ENCODE assay signal across 12 cellular contexts in genomic region chr7:70072220-70072619, GRCh38.
DNase-seq lines count a peak whose midpoint lies in the region; ATAC-seq and TF ChIP-seq lines count a peak whose summit lies in the region.
"Had no signal": no experiment of that assay in that cellular context is flagged by ENCODE, and none has a peak within 500 bp of the region (broad histone marks: within the 10 kb centered on the region; RNA-seq: fewer than 3 reads in every experiment).

No MANE protein-coding gene starts in this region.

- H3K36me3 ChIP-seq in SJCRH30 (no peaks in the 10 kb centered on the region), left ventricle myocardium inferior (no peaks in the 10 kb centered on the region), stomach (no peaks in the 10 kb centered on the region)
- H3K36me3 ChIP-seq: esophagus squamous epithelium, SJSA1 had no signal

- H3K4me3 ChIP-seq in SJCRH30 (peak overlapping the region; percentile 19), left ventricle myocardium inferior (no peak overlapping the region), stomach (no peak overlapping the region)
- H3K4me3 ChIP-seq: esophagus squamous epithelium, SJSA1 had no signal

- DNase-seq in NCI-H345 (lab: John Stamatoyannopoulos, UW) (peak; percentile 36), NCI-H345 treated with DMSO at 0.1 percent for 48 hours (lab: John Stamatoyannopoulos, UW; ENCODE audit: unreplicated experiment) (no peak), SJCRH30 (peak; percentile 89 to 97), left ventricle myocardium inferior (no peak), stomach (no peak), SW480 (ENCODE audit: low spot score) (no peak)
- DNase-seq: activated CD4-positive, alpha-beta memory T cell treated with anti-CD3 and anti-CD28 coated beads for 36 hours; amniotic stem cell; esophagus squamous epithelium had no signal

- H3K27me3 ChIP-seq in SJCRH30 (no peaks in the 10 kb centered on the region), left ventricle myocardium inferior (ENCODE audit: low read depth) (no peaks in the 10 kb centered on the region), stomach (no peaks in the 10 kb centered on the region)
- H3K27me3 ChIP-seq: esophagus squamous epithelium, SJSA1 had no signal

- intact Hi-C loops in left ventricle myocardium inferior (cut with micrococcal nuclease) (no loop called here), stomach (cut with DNase I; ENCODE audit: low total_unique reads) (no loop called here)

- ATAC-seq in GM19023 (IDR thresholded peaks at IDR 0.05; ENCODE audit: unreplicated experiment), result no peak
- no peak for ATAC-seq in GM18511 (IDR thresholded peaks at IDR 0.05; ENCODE audit: unreplicated experiment)

- TF ChIP-seq CTCF in left ventricle myocardium inferior (IDR thresholded peaks at IDR 0.05; ENCODE audit: borderline replicate concordance) (no peak), stomach (IDR thresholded peaks at IDR 0.05) (no peak)

- 27 to 37% (median 34%) methylated on average over 2 of the region's 2 CpGs for WGBS in stomach, 5 donors

- no peak for TF ChIP-seq POLR2A in stomach (IDR thresholded peaks at IDR 0.05)

- H3K4me1 ChIP-seq in SJCRH30, result peaks cover 38% of the 10 kb centered on the region
- H3K4me1 ChIP-seq in left ventricle myocardium inferior, result peaks cover 14% of the 10 kb centered on the region
- H3K4me1 ChIP-seq in stomach, result peaks cover 0 to 21% (median 7%) of the 10 kb centered on the region in 4 donors
- H3K4me1 ChIP-seq: SJSA1 had no signal

- TF ChIP-seq EP300 in stomach (IDR thresholded peaks at IDR 0.05), result peak; percentile 49

- H3K27ac ChIP-seq in SJCRH30, result peak overlapping the region; percentile 81
- H3K27ac ChIP-seq in left ventricle myocardium inferior (replicated peaks), result peak overlapping the region; percentile 52
- H3K27ac ChIP-seq in stomach, result peak overlapping the region in 4 of 5 donors; percentile 9 to 57 (median 46)
- H3K27ac ChIP-seq: SJSA1 had no signal

- H3K9me3 ChIP-seq in SJCRH30 (replicated peaks), result no peaks in the 10 kb centered on the region
- H3K9me3 ChIP-seq in left ventricle myocardium inferior (replicated peaks), result no peaks in the 10 kb centered on the region
- H3K9me3 ChIP-seq in stomach, result no peaks in the 10 kb centered on the region
- H3K9me3 ChIP-seq: esophagus squamous epithelium, SJSA1 had no signal

Comparison
In these comparisons a context has a peak if more than half of its experiments do, and no peak if none do; other contexts are left out.
1. DNase-seq: peak in NCI-H345 (single experiment) and SJCRH30 (2 of 2); none in NCI-H345 treated with DMSO at 0.1 percent for 48 hours (single experiment), left ventricle myocardium inferior (single experiment), stomach (single experiment) and SW480 (single experiment).
2. Peak in every context shown above with its lines, with median percentiles within 50 percentile points of each other: H3K27ac ChIP-seq.